In the genomic region with DNA sequence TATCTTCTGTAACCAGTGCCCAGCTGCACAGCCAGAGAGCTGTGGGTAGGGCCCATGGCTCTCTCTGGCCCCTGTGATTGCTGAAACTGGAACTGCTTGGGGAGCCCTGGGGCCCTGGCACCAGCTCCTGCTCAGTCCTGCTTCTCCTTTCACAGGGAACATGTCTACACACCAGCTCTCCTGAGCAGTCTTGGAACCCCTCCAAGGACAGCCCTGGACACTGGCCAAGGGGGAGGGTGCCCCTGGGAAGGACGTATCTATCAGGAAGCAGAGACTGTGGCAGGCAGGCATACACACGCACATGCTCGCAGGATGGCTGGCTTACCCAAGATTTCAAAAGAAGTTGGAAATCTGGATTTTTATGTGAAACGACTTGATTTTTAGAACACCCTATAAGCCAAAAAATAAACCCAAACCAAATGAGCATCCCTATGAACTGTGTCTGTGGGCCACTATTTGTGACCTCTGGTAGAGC, we compare ENCODE assay signal across 8 cellular contexts. TPM values are rescaled to one million over a fixed set of nuclear protein-coding genes. Genes with fewer than 3 reads are reported as not detected.
DNase-seq lines count a peak whose midpoint lies in the region; ATAC-seq and TF ChIP-seq lines count a peak whose summit lies in the region.

No MANE protein-coding gene starts in this region.

- H3K4me3 ChIP-seq in lung (no peak overlapping the region), thymus (ENCODE audit: low read length) (no peak overlapping the region)

- peak; percentile 95 for DNase-seq in EL
- DNase-seq in MV-4-11 (lab: John Stamatoyannopoulos, UW), result peak; percentile 93
- peak; percentile 39 for DNase-seq in SKM-1 treated with dmso at 0.1 percent for 144 hours (lab: John Stamatoyannopoulos, UW; ENCODE audit: unreplicated experiment)
- peak; percentile 60 to 96 for DNase-seq in dermis microvascular lymphatic vessel endothelial cell (ENCODE audit: low read depth in 2 of 2)
- peak; percentile 98 for DNase-seq in lung (ENCODE audit: low spot score)
- DNase-seq in GM13976 (ENCODE audit: low spot score), result no peak
- DNase-seq in GM13977 (ENCODE audit: low spot score), result no peak

- H3K27ac ChIP-seq in lung (ENCODE audit: low read depth in 1 of 2, low read length in 1 of 2) (peak overlapping the region; percentile 48 to 71), thymus (ENCODE audit: low read depth) (peak overlapping the region; percentile 91)

- peak; percentile 65 for ATAC-seq in lung (ENCODE audit: insufficient read depth, low FRiP score)

- H3K27me3 ChIP-seq in lung (ENCODE audit: control insufficient read depth, insufficient read depth) (no peaks in the 10 kb centered on the region), thymus (ENCODE audit: control insufficient read depth, insufficient read depth) (no peaks in the 10 kb centered on the region)

- in situ Hi-C loops in GM13976 (cut with MboI; ENCODE audit: low sequenced_read_pairs, unreplicated experiment) (no loop called here), GM13977 (cut with MboI; ENCODE audit: low pct_unique_long_range_greater_than_20kb, low sequenced_read_pairs, unreplicated experiment) (loop anchor here (25.0 kb wide), 1 partner anchor 173 kb away; no protein-coding TSS in a partner anchor)

- peaks cover 0 to 21% of the 10 kb centered on the region in 2 donors for H3K4me1 ChIP-seq in lung (ENCODE audit: control insufficient read depth in 2 of 2, insufficient read depth in 2 of 2, low read length in 2 of 2)
- H3K4me1 ChIP-seq in thymus (ENCODE audit: control insufficient read depth, insufficient read depth, low read length), result peaks cover 55% of the 10 kb centered on the region

- TF ChIP-seq CTCF in lung (IDR thresholded peaks at IDR 0.05; ENCODE audit: control extremely low read depth, extremely low read depth) (no peak), GM13976 (IDR thresholded peaks at IDR 0.05; ENCODE audit: borderline replicate concordance, control extremely low read depth, extremely low read depth, insufficient read depth, missing control alignments) (no peak), GM13977 (IDR thresholded peaks at IDR 0.05; ENCODE audit: extremely low read depth, insufficient read depth, missing control alignments) (no peak)

- 1 to 6% methylated on average over 4 of the region's 4 CpGs for WGBS in lung, 2 donors
- WGBS in thymus, result 25% methylated on average over 4 of the region's 4 CpGs

- no peaks in the 10 kb centered on the region for H3K36me3 ChIP-seq in lung (ENCODE audit: control insufficient read depth in 2 of 2, insufficient read depth in 2 of 2, low read length in 2 of 2)
- H3K36me3 ChIP-seq in thymus (ENCODE audit: control insufficient read depth, insufficient read depth), result no peaks in the 10 kb centered on the region

- no peaks in the 10 kb centered on the region for H3K9me3 ChIP-seq in lung (ENCODE audit: control insufficient read depth in 2 of 2, insufficient read depth in 1 of 2, low read length in 1 of 2)
- no peaks in the 10 kb centered on the region for H3K9me3 ChIP-seq in thymus (ENCODE audit: control insufficient read depth)

RNA-seq across cellular contexts. Expression of gene TRAF1, which starts 8.8 kb away (rescaled TPM):
- total RNA-seq in dermis microvascular lymphatic vessel endothelial cell (0.51 and 1.2 TPM in 2 replicates), lung (1 to 10 TPM; 5.8 to 6.4 TPM)
- polyA plus RNA-seq in lung (10 to 100 TPM in 1 of 2 donors, 1 to 10 TPM in 1; 3.9 to 23.1 TPM), thymus (21.7 TPM)

RNA-seq across cellular contexts. Expression of gene PHF19, which starts 58.4 kb away (rescaled TPM):
- total RNA-seq in dermis microvascular lymphatic vessel endothelial cell (19.5 and 32.1 TPM in 2 replicates), lung (10 to 100 TPM; 21.8 to 25.1 TPM)
- polyA plus RNA-seq in lung (10 to 100 TPM; 20.3 to 21.6 TPM), thymus (32.6 TPM)

Comparison
In these comparisons a context has a peak if more than half of its experiments do, and no peak if none do; other contexts are left out.
1. DNase-seq: peak in EL (single experiment), MV-4-11 (single experiment), SKM-1 treated with dmso at 0.1 percent for 144 hours (single experiment), dermis microvascular lymphatic vessel endothelial cell (2 of 2) and lung (single experiment); none in GM13976 (single experiment) and GM13977 (single experiment).